Comparison of ENCODE assay signal across 31 cellular contexts in the genomic region with DNA sequence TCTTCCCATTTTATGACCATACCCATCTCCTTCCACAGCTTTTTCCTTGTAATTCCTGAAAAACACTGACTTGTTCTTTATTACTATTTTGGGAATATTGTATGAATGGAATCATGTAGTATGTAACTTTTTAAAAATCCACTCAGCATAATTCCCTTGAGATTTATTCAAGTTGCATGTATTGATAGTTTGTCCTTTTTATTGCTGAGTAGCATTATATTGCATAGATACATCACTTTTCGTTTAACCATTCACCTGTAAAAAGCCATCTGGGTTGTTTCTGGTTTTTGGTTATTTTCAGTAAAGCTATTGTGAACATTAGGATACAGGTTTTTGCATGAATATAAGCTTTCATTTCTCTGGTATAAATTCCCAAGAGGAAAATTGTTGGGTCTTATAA.
DNase-seq lines count a peak whose midpoint lies in the region; ATAC-seq, FAIRE-seq and TF ChIP-seq lines count a peak whose summit lies in the region.
"Had no signal": no experiment of that assay in that cellular context is flagged by ENCODE, and none has a peak within 500 bp of the region (broad histone marks: within the 10 kb centered on the region; RNA-seq: fewer than 3 reads in every experiment).

No MANE protein-coding gene starts in this region.

- no peaks in the 10 kb centered on the region for H3K27me3 ChIP-seq in HepG2 (ENCODE audit: control insufficient read depth in 1 of 2, insufficient read depth in 2 of 2, low read length in 2 of 2)
- no peaks in the 10 kb centered on the region for H3K27me3 ChIP-seq in right lobe of liver
- H3K27me3 ChIP-seq in K562 (ENCODE audit: control insufficient read depth in 2 of 2, insufficient read depth in 2 of 2, low read length in 2 of 2), result no peaks in the 10 kb centered on the region
- H3K27me3 ChIP-seq: BE2C; BLaER1; BLaER1 treated with 17β-estradiol and CSF1 and Interleukin-3, amounts not matched to agents 10 nM and 100 nM had no signal

- no peaks in the 10 kb centered on the region for H4K20me1 ChIP-seq in HepG2 (ENCODE audit: insufficient read depth, low read length)
- no peaks in the 10 kb centered on the region for H4K20me1 ChIP-seq in K562 (replicated peaks; ENCODE audit: control insufficient read depth, insufficient read depth, low read length)
- H4K20me1 ChIP-seq: BLaER1; BLaER1 treated with 17β-estradiol and CSF1 and Interleukin-3, amounts not matched to agents 10 nM and 100 nM had no signal

- in situ Hi-C loops in HepG2 (cut with HindIII; ENCODE audit: extremely low pct_ligation_motif_present, low pct_unique_long_range_greater_than_20kb) (no loop called here), K562 (cut with MboI) (no loop called here)

- BruUV-seq in HepG2 (replicated peaks; lab: Mats Ljungman, UMichigan), result no TSS peak
- BruUV-seq in K562 (replicated peaks; lab: Mats Ljungman, UMichigan), result no TSS peak

- no peaks in the 10 kb centered on the region for H3K9me1 ChIP-seq in K562 (ENCODE audit: control insufficient read depth, insufficient read depth, low read length)

- H3K4me3 ChIP-seq in HepG2 (replicated peaks in 1 of 3; ENCODE audit: insufficient read depth in 1 of 3, low read depth in 2 of 3, low read length in 3 of 3) (no peak overlapping the region), right lobe of liver (no peak overlapping the region), K562 (no peak overlapping the region)
- H3K4me3 ChIP-seq: A549; BLaER1; BLaER1 treated with 17β-estradiol and CSF1 and Interleukin-3, amounts not matched to agents 10 nM and 100 nM had no signal

- 0% methylated on average over 1 of the region's 1 CpG for WGBS in HepG2 (ENCODE audit: low lambda C conversion rate)
- WGBS in right lobe of liver (ENCODE audit: insufficient coverage, low coverage, low lambda C conversion rate, missing lambda C conversion rate), result 38% methylated on average over 1 of the region's 1 CpG
- WGBS in K562 (ENCODE audit: insufficient coverage, low coverage, missing lambda C conversion rate), result 5% methylated on average over 1 of the region's 1 CpG

- no peak overlapping the region for H2AFZ ChIP-seq in HepG2 (ENCODE audit: low read length)
- no peak overlapping the region for H2AFZ ChIP-seq in K562 (ENCODE audit: low read depth, low read length)

- no peak for FAIRE-seq in HepG2 (lab: Jason Lieb, UNC)
- no peak for FAIRE-seq in K562 (lab: Jason Lieb, UNC)
- FAIRE-seq: A204.1, A549, D721Med had no signal

- TF ChIP-seq POLR2A in HepG2 (IDR thresholded peaks at IDR 0.05; ENCODE audit: insufficient read depth in 1 of 2, low read depth in 2 of 2, low read length in 2 of 2) (no peak), right lobe of liver (IDR thresholded peaks at IDR 0.05) (no peak), K562 (conservative IDR thresholded peaks at IDR 0.05) (no peak)

- H3K4me1 ChIP-seq in HepG2 (ENCODE audit: insufficient read depth, low read length), result no peaks in the 10 kb centered on the region
- no peaks in the 10 kb centered on the region for H3K4me1 ChIP-seq in right lobe of liver
- no peaks in the 10 kb centered on the region for H3K4me1 ChIP-seq in K562 (replicated peaks in 1 of 2; ENCODE audit: control insufficient read depth in 2 of 2, insufficient read depth in 2 of 2, low read length in 2 of 2)
- H3K4me1 ChIP-seq: A549; BE2C; BLaER1; BLaER1 treated with 17β-estradiol and CSF1 and Interleukin-3, amounts not matched to agents 10 nM and 100 nM; Caco-2 had no signal

- no peak for TF ChIP-seq RAD21 in HepG2 (CRISPR knock-in tag; IDR thresholded peaks at IDR 0.05)
- TF ChIP-seq RAD21 in K562 (CRISPR knock-in tag; conservative IDR thresholded peaks at IDR 0.05 in 1 of 2, IDR thresholded peaks at IDR 0.05 in 1 of 2), result no peak

- POLR2A ChIA-PET in HepG2 (lab: Yijun Ruan, JAX), result no interaction called here
- POLR2A ChIA-PET in K562 (lab: Yijun Ruan, JAX), result interaction anchor here (2.2 kb wide), 1 partner anchor 13 kb away, joined by 5 read pairs; no protein-coding TSS in a partner anchor

- TF ChIP-seq EP300 in HepG2 (IDR thresholded peaks at IDR 0.05; ENCODE audit: low read depth in 2 of 2, low read length in 2 of 2), result no peak
- TF ChIP-seq EP300 in HepG2 (CRISPR knock-in tag; IDR thresholded peaks at IDR 0.05; ENCODE audit: borderline replicate concordance), result no peak
- no peak for TF ChIP-seq EP300 in K562 (IDR thresholded peaks at IDR 0.05; ENCODE audit: low read length)

- CTCF ChIA-PET in HepG2 (lab: Yijun Ruan, JAX; ENCODE audit: low intra/inter-chr PET ratio, low total read pairs) (no interaction called here), K562 (lab: Yijun Ruan, JAX; ENCODE audit: low intra/inter-chr PET ratio) (no interaction called here)

- H3K4me2 ChIP-seq in HepG2 (ENCODE audit: low read depth, low read length), result no peak overlapping the region
- no peak overlapping the region for H3K4me2 ChIP-seq in K562 (ENCODE audit: insufficient read depth, low read length)
- H3K4me2 ChIP-seq: A549; BLaER1; BLaER1 treated with 17β-estradiol and CSF1 and Interleukin-3, amounts not matched to agents 10 nM and 100 nM had no signal

- intact Hi-C loops in HepG2 (cut with micrococcal nuclease; ENCODE audit: unreplicated experiment) (no loop called here), right lobe of liver (cut with DNase I) (no loop called here), K562 (cut with micrococcal nuclease) (no loop called here)

- H3K9me3 ChIP-seq in HepG2 (ENCODE audit: low read length), result no peaks in the 10 kb centered on the region
- H3K9me3 ChIP-seq in right lobe of liver, result no peaks in the 10 kb centered on the region
- no peaks in the 10 kb centered on the region; the same call in 1 of the 2 replicates for H3K9me3 ChIP-seq in K562 (replicated peaks; ENCODE audit: control insufficient read depth, insufficient read depth, low read depth, low read length)
- H3K9me3 ChIP-seq: A549, BE2C, Caco-2 had no signal

- no peaks in the 10 kb centered on the region for H3K36me3 ChIP-seq in HepG2 (replicated peaks in 1 of 2; ENCODE audit: control insufficient read depth in 1 of 2, insufficient read depth in 2 of 2, low read length in 2 of 2)
- no peaks in the 10 kb centered on the region for H3K36me3 ChIP-seq in right lobe of liver
- no peaks in the 10 kb centered on the region for H3K36me3 ChIP-seq in K562 (ENCODE audit: control insufficient read depth, insufficient read depth, low read length)
- H3K36me3 ChIP-seq: BE2C; BLaER1; BLaER1 treated with 17β-estradiol and CSF1 and Interleukin-3, amounts not matched to agents 10 nM and 100 nM had no signal

- H3K79me2 ChIP-seq in HepG2 (ENCODE audit: insufficient read depth, low read length) (no peaks in the 10 kb centered on the region), K562 (ENCODE audit: control insufficient read depth, insufficient read depth, low read length) (no peaks in the 10 kb centered on the region)

- no peak for TF ChIP-seq CTCF in HepG2 (CRISPR knock-in tag; IDR thresholded peaks at IDR 0.05)
- no peak for TF ChIP-seq CTCF in right lobe of liver (IDR thresholded peaks at IDR 0.05)
- TF ChIP-seq CTCF in K562 (IDR thresholded peaks at IDR 0.05 in 2 of 3, conservative IDR thresholded peaks at IDR 0.05 in 1 of 3; ENCODE audit: insufficient read depth in 2 of 3, low read depth in 1 of 3, low read length in 3 of 3), result no peak

- H3K27ac ChIP-seq in HepG2 (ENCODE audit: extremely low read length, insufficient read depth, low read length) (no peak overlapping the region), right lobe of liver (no peak overlapping the region), K562 (ENCODE audit: extremely low read depth, low read depth, low read length) (no peak overlapping the region)
- H3K27ac ChIP-seq: 22Rv1; A549; BLaER1; BLaER1 treated with 17β-estradiol and CSF1 and Interleukin-3, amounts not matched to agents 10 nM and 100 nM; C4-2B had no signal

- no peak overlapping the region for H3K9ac ChIP-seq in HepG2 (ENCODE audit: insufficient read depth, low read depth, low read length)
- H3K9ac ChIP-seq in K562 (ENCODE audit: insufficient read depth in 1 of 2, low read depth in 2 of 2, low read length in 2 of 2), result no peak overlapping the region
- H3K9ac ChIP-seq: BLaER1; BLaER1 treated with 17β-estradiol and CSF1 and Interleukin-3, amounts not matched to agents 10 nM and 100 nM had no signal

- DNase-seq in HepG2 (ENCODE audit: low spot score) (no peak), right lobe of liver (no peak), K562 (ENCODE audit: extremely low read depth in 1 of 4, low spot score in 3 of 4) (no peak), NCI-H1092 treated with DMSO at 0.1 percent for 48 hours (lab: John Stamatoyannopoulos, UW) (no peak)
- DNase-seq: 8988T; ACHN; AML-193; BE2C; C1 segment of cervical spinal cord; Caco-2; Calu3; CD4-positive, alpha-beta memory T cell; CD4-positive, alpha-beta T cell; CD4-positive, CD25-positive, alpha-beta regulatory T cell; CD8-positive, alpha-beta memory T cell; CD8-positive, alpha-beta T cell; COR-L47; DMS 273 treated with DMSO at 0.1 percent for 48 hours; DMS153; DMS53; DMS79; DMS79 treated with DMSO at 0.1 percent for 48 hours; DND-41; EL had no signal

- ATAC-seq in HepG2 (no peak), right lobe of liver (no peak), K562 (no peak)
- ATAC-seq: A549; CD8-positive, alpha-beta T cell had no signal

TF ChIP-seq in HepG2, 621 proteins besides CTCF, POLR2A, EP300 and RAD21:
- TF ChIP-seq WIZ (CRISPR knock-in tag; IDR thresholded peaks at IDR 0.05) (no peak), MAFK (conservative IDR thresholded peaks at IDR 0.05 in 1 of 2, IDR thresholded peaks at IDR 0.05 in 1 of 2; ENCODE audit: low read length in 2 of 2) (peak; percentile 24 to 44; a peak in 1 of 4 replicates)

TF ChIP-seq in K562, 482 proteins besides CTCF, POLR2A, EP300 and RAD21 (continues in another document):
- no peak for TF ChIP-seq NR1H2 (CRISPR knock-in tag; IDR thresholded peaks at IDR 0.05)

Comparison
In these comparisons a context has a peak if more than half of its experiments do, and no peak if none do; other contexts are left out.
1. Of the 241 proteins assayed by ChIP-seq in both HepG2 and K562: peak only in HepG2: none; only in K562: MAFF and MAFG; in both: MAFK; in neither: 238.